15 cellular contexts compared by ENCODE assay signal in genomic region chr2:8312221-8312620, GRCh38.
DNase-seq lines count a peak whose midpoint lies in the region; ATAC-seq and TF ChIP-seq lines count a peak whose summit lies in the region.
"Had no signal": no experiment of that assay in that cellular context is flagged by ENCODE, and none has a peak within 500 bp of the region (broad histone marks: within the 10 kb centered on the region; RNA-seq: fewer than 3 reads in every experiment).

No MANE protein-coding gene starts in this region.

- H3K79me2 ChIP-seq in KMS-11 (ENCODE audit: insufficient read depth, low read depth) = no peaks in the 10 kb centered on the region

- no peak for DNase-seq in activated CD4-positive, alpha-beta T cell treated with anti-CD3 and anti-CD28 coated beads for 36 hours
- no peak for DNase-seq in activated CD4-positive, alpha-beta T cell treated with anti-CD3 and anti-CD28 coated beads, Interleukin-2, amount 50 U/mL, for 1 hour
- peak; percentile 81 for DNase-seq in WERI-Rb-1
- no peak for DNase-seq in natural killer cell
- DNase-seq in body of pancreas = no peak
- no peak for DNase-seq in OCI-M2 (lab: John Stamatoyannopoulos, UW; ENCODE audit: unreplicated experiment)
- DNase-seq: amniotic stem cell; NCI-H1436 treated with DMSO at 0.1 percent for 48 hours; NCI-H446; psoas muscle; stimulated activated naive CD8-positive, alpha-beta T cell treated with anti-CD3 and anti-CD28 coated beads, Interleukin-15, Interleukin-2, amounts not matched to agents 100 U/mL and 50 U/mL, for 24 hours had no signal

- peak overlapping the region; percentile 39 for H3K9ac ChIP-seq in KMS-11

- intact Hi-C loops in activated CD4-positive, alpha-beta T cell treated with anti-CD3 and anti-CD28 coated beads for 36 hours (cut with DNase I, micrococcal nuclease) = loop anchor here in 1 of 2 experiments (10.0 kb wide), 1 partner anchor 173 kb away; no protein-coding TSS in a partner anchor
- intact Hi-C loops in natural killer cell (cut with micrococcal nuclease) = loop anchor here (5.0 kb wide), 1 partner anchor 110 kb away; no protein-coding TSS in a partner anchor
- intact Hi-C loops in body of pancreas (cut with DNase I) = no loop called here

- CTCF ChIA-PET in activated CD4-positive, alpha-beta T cell treated with anti-CD3 and anti-CD28 coated beads for 36 hours (lab: Charles Lee) = no interaction called here

- H3K4me3 ChIP-seq in KMS-11 (IDR thresholded peaks at IDR 0.05; ENCODE audit: insufficient read depth, low read depth, low read length) (no peak overlapping the region), WERI-Rb-1 (ENCODE audit: low read depth, low read length) (peak overlapping the region; percentile 11), body of pancreas (no peak overlapping the region)
- H3K4me3 ChIP-seq: lung, psoas muscle had no signal

- peaks cover 38% of the 10 kb centered on the region for H3K4me1 Mint-ChIP-seq in activated CD4-positive, alpha-beta T cell treated with anti-CD3 and anti-CD28 coated beads for 36 hours
- H3K4me1 Mint-ChIP-seq in natural killer cell = peaks cover 96% of the 10 kb centered on the region in 2 donors

- no peaks in the 10 kb centered on the region for H3K9me3 Mint-ChIP-seq in activated CD4-positive, alpha-beta T cell treated with anti-CD3 and anti-CD28 coated beads for 36 hours (ENCODE audit: low read depth)
- peaks cover 0 to 3% of the 10 kb centered on the region in 2 donors for H3K9me3 Mint-ChIP-seq in natural killer cell
- H3K9me3 Mint-ChIP-seq: nephron had no signal

- H3K27me3 Mint-ChIP-seq in activated CD4-positive, alpha-beta T cell treated with anti-CD3 and anti-CD28 coated beads for 36 hours = peaks cover 2% of the 10 kb centered on the region
- no peaks in the 10 kb centered on the region for H3K27me3 Mint-ChIP-seq in natural killer cell (ENCODE audit: low read depth in 2 of 2)

- POLR2A ChIA-PET in activated CD4-positive, alpha-beta T cell treated with anti-CD3 and anti-CD28 coated beads for 36 hours (lab: Charles Lee) = no interaction called here

- H3K27ac Mint-ChIP-seq in activated CD4-positive, alpha-beta T cell treated with anti-CD3 and anti-CD28 coated beads for 36 hours = peak overlapping the region; percentile 38
- H3K27ac Mint-ChIP-seq in natural killer cell = peak overlapping the region; percentile 94 to 99

- peak overlapping the region; percentile 82; the same call in 1 of the 2 replicates for H3K4me2 ChIP-seq in KMS-11

- no peaks in the 10 kb centered on the region for H3K36me3 Mint-ChIP-seq in activated CD4-positive, alpha-beta T cell treated with anti-CD3 and anti-CD28 coated beads for 36 hours (ENCODE audit: low read depth)
- peaks cover 11% of the 10 kb centered on the region for H3K36me3 Mint-ChIP-seq in natural killer cell

- TF ChIP-seq CTCF in KMS-11 (conservative IDR thresholded peaks at IDR 0.05; ENCODE audit: low read depth, low read length) (no peak), WERI-Rb-1 (IDR thresholded peaks at IDR 0.05; ENCODE audit: low read depth, low read length) (no peak), natural killer cell (IDR thresholded peaks at IDR 0.05) (no peak), body of pancreas (IDR thresholded peaks at IDR 0.05) (no peak)

- H3K27ac ChIP-seq in KMS-11 = peak overlapping the region; percentile 77
- H3K27ac ChIP-seq in WERI-Rb-1 = peak overlapping the region; percentile 82
- no peak overlapping the region for H3K27ac ChIP-seq in body of pancreas
- H3K27ac ChIP-seq: psoas muscle had no signal

- H4K20me1 ChIP-seq in KMS-11 (ENCODE audit: insufficient read depth) = no peaks in the 10 kb centered on the region

- H3K36me3 ChIP-seq in KMS-11 (ENCODE audit: insufficient read depth) = no peaks in the 10 kb centered on the region
- no peaks in the 10 kb centered on the region for H3K36me3 ChIP-seq in WERI-Rb-1
- H3K36me3 ChIP-seq in body of pancreas (replicated peaks in 1 of 2; ENCODE audit: insufficient read depth in 1 of 2, low read depth in 2 of 2) = no peaks in the 10 kb centered on the region

- no peak for TF ChIP-seq POLR2A in body of pancreas (IDR thresholded peaks at IDR 0.05)

- no peak for ATAC-seq in activated CD4-positive, alpha-beta T cell treated with anti-CD3 and anti-CD28 coated beads for 36 hours
- ATAC-seq in natural killer cell (no peak), body of pancreas (no peak), GM18520 (IDR thresholded peaks at IDR 0.05; ENCODE audit: unreplicated experiment) (no peak)
- ATAC-seq: psoas muscle had no signal

- H3K9me3 ChIP-seq in WERI-Rb-1 (ENCODE audit: severe bottlenecking) (no peaks in the 10 kb centered on the region), body of pancreas (no peaks in the 10 kb centered on the region)
- H3K9me3 ChIP-seq: psoas muscle had no signal

- 86 to 92% methylated on average over 3 of the region's 3 CpGs for WGBS in body of pancreas, 2 donors

- no peak overlapping the region for H2AFZ ChIP-seq in KMS-11 (ENCODE audit: low read depth)

- H3K27me3 ChIP-seq in KMS-11 (ENCODE audit: insufficient read depth, low read depth) = no peaks in the 10 kb centered on the region
- no peaks in the 10 kb centered on the region for H3K27me3 ChIP-seq in WERI-Rb-1 (ENCODE audit: insufficient read depth, low read depth, severe bottlenecking)
- H3K27me3 ChIP-seq in body of pancreas = no peaks in the 10 kb centered on the region

- H3K4me3 Mint-ChIP-seq in activated CD4-positive, alpha-beta T cell treated with anti-CD3 and anti-CD28 coated beads for 36 hours = no peak overlapping the region
- H3K4me3 Mint-ChIP-seq in natural killer cell = peak overlapping the region; percentile 82
- H3K4me3 Mint-ChIP-seq: nephron had no signal

- H3K4me1 ChIP-seq in KMS-11 (ENCODE audit: low read depth, poor library complexity, severe bottlenecking) (peaks cover 61% of the 10 kb centered on the region), body of pancreas (no peaks in the 10 kb centered on the region)
- H3K4me1 ChIP-seq: psoas muscle had no signal

Comparison
In these comparisons a context has a peak if more than half of its experiments do, and no peak if none do; other contexts are left out.
1. H3K27ac ChIP-seq: peak in KMS-11 (single experiment) and WERI-Rb-1 (single experiment); none in body of pancreas (0 of 4).